ENCODE assay signal across 16 cellular contexts in genomic region chr15:86115138-86115801, GRCh38. TPM values are rescaled to one million over a fixed set of nuclear protein-coding genes. Genes with fewer than 3 reads are reported as not detected.
A peak's percentile ranks its signal among the peaks of the same experiment; 100 is the strongest.
DNase-seq lines count a peak whose midpoint lies in the region; ATAC-seq, FAIRE-seq and TF ChIP-seq lines count a peak whose summit lies in the region.
"Had no signal": no experiment of that assay in that cellular context is flagged by ENCODE, and none has a peak within 500 bp of the region (broad histone marks: within the 10 kb centered on the region; RNA-seq: fewer than 3 reads in every experiment).

No MANE protein-coding gene starts in this region.

- no peaks in the 10 kb centered on the region for H3K9me3 Mint-ChIP-seq in progenitor cell of endocrine pancreas (ENCODE audit: low read depth)
- H3K9me3 Mint-ChIP-seq in endothelial cell (ENCODE audit: unreplicated experiment), result no peaks in the 10 kb centered on the region
- H3K9me3 Mint-ChIP-seq: activated T-helper 1 cell treated with anti-CD3 and anti-CD28 coated beads, Interleukin-12 subunit alpha, Interleukin-12 subunit beta, Interleukin-2, Interleukin-4 antibody, amounts not matched to agents 30 ng/mL and 10 ng/mL and 1 ng/mL, durations not matched to agents 14 hours and 24 hours and 36 hours had no signal

- BruUV-seq in PC-3 (replicated peaks; lab: Mats Ljungman, UMichigan), result no TSS peak

- H3K56ac ChIP-seq in H1 (replicated peaks; ENCODE audit: insufficient read length, low read depth, low read length), result no peak overlapping the region

- H3K4ac ChIP-seq in H1 (replicated peaks; ENCODE audit: insufficient read length, low read depth, low read length), result no peak overlapping the region

- DNase-seq in GM06990 (ENCODE audit: extremely low read depth, insufficient read length), result no peak
- peak; percentile 46 for DNase-seq in NCI-H1694 treated with DMSO at 0.1 percent for 48 hours (lab: John Stamatoyannopoulos, UW)
- DNase-seq in H1 (ENCODE audit: low read depth in 1 of 2, low spot score in 2 of 2), result no peak
- DNase-seq in progenitor cell of endocrine pancreas (ENCODE audit: low spot score, unreplicated experiment), result no peak
- DNase-seq in nucleus accumbens (lab: John Stamatoyannopoulos, UW), result no peak
- DNase-seq in PC-3, result no peak
- DNase-seq in endothelial cell (ENCODE audit: low spot score), result no peak
- DNase-seq: activated CD4-positive, alpha-beta T cell treated with anti-CD3 and anti-CD28 coated beads for 48 hours; C1 segment of cervical spinal cord; EL; NCI-H1436; posterior cingulate gyrus; stimulated activated naive CD4-positive, alpha-beta T cell treated with Interleukin-2 at 50 U/mL for 16 hours had no signal

- FAIRE-seq in H1 (lab: Jason Lieb, UNC), result peak; percentile 55

- no peaks in the 10 kb centered on the region; a peak in 1 of 7 replicates for H3K4me1 ChIP-seq in H1 (replicated peaks in 1 of 4; ENCODE audit: control insufficient read depth in 3 of 4, insufficient read depth in 4 of 4, low read length in 3 of 4)
- no peaks in the 10 kb centered on the region for H3K4me1 ChIP-seq in PC-3 (ENCODE audit: insufficient read depth, low read length)

- H3K79me1 ChIP-seq in H1 (ENCODE audit: low read depth, low read length), result no peaks in the 10 kb centered on the region

- no peaks in the 10 kb centered on the region for H3K23me2 ChIP-seq in H1 (ENCODE audit: low read depth, low read length)

- peak; percentile 71 to 72 for TF ChIP-seq RAD21 in H1 (IDR thresholded peaks at IDR 0.05 in 1 of 2, conservative IDR thresholded peaks at IDR 0.05 in 1 of 2; ENCODE audit: low read depth in 2 of 2, low read length in 2 of 2)

- no peaks in the 10 kb centered on the region for H3K9me2 ChIP-seq in PC-3 (replicated peaks; ENCODE audit: low read length)

- no peak overlapping the region for H3K14ac ChIP-seq in H1 (ENCODE audit: insufficient read length)

- no peak overlapping the region for H2AK5ac ChIP-seq in H1 (ENCODE audit: low read depth, low read length)

- POLR2A ChIA-PET in H1 (lab: Charles Lee; ENCODE audit: partially characterized antibody), result no interaction called here
- POLR2A ChIA-PET in PC-3 (lab: Charles Lee; ENCODE audit: unreplicated experiment), result no interaction called here

- no peak overlapping the region for H2BK5ac ChIP-seq in H1 (ENCODE audit: low read depth, low read length)

- CTCF ChIA-PET in H1 (lab: Charles Lee; ENCODE audit: partially characterized antibody) (interaction anchor here (0.6 to 2.7 kb wide), 24 partner anchors 14 to 1630 kb away, joined by 3 to 9 read pairs (median 3); no protein-coding TSS in a partner anchor), PC-3 (lab: Charles Lee) (no interaction called here)

- no peaks in the 10 kb centered on the region for H3K36me3 Mint-ChIP-seq in progenitor cell of endocrine pancreas (ENCODE audit: insufficient read depth)
- no peaks in the 10 kb centered on the region for H3K36me3 Mint-ChIP-seq in endothelial cell (ENCODE audit: low read depth, unreplicated experiment)

- intact Hi-C loops in PC-3 (cut with micrococcal nuclease), result no loop called here

- no peak overlapping the region for H3K18ac ChIP-seq in H1 (ENCODE audit: extremely low read depth, low read length)

- H3K79me2 ChIP-seq in H1 (ENCODE audit: control insufficient read depth in 1 of 2, insufficient read depth in 2 of 2, low read length in 2 of 2), result no peaks in the 10 kb centered on the region
- H3K79me2 ChIP-seq in PC-3 (ENCODE audit: low read length), result no peaks in the 10 kb centered on the region

- H3K27ac Mint-ChIP-seq in progenitor cell of endocrine pancreas (no peak overlapping the region), endothelial cell (ENCODE audit: unreplicated experiment) (no peak overlapping the region)
- H3K27ac Mint-ChIP-seq: activated T-helper 1 cell treated with anti-CD3 and anti-CD28 coated beads, Interleukin-12 subunit alpha, Interleukin-12 subunit beta, Interleukin-2, Interleukin-4 antibody, amounts not matched to agents 30 ng/mL and 10 ng/mL and 1 ng/mL, durations not matched to agents 14 hours and 24 hours and 36 hours had no signal

- TF ChIP-seq POLR2A in H1 (IDR thresholded peaks at IDR 0.05; ENCODE audit: control extremely low read depth in 1 of 2, low read depth in 2 of 2, low read length in 2 of 2), result no peak

- H4K91ac ChIP-seq in H1 (replicated peaks; ENCODE audit: insufficient read length, low read length), result no peak overlapping the region

- H3K9me3 ChIP-seq in H1 (ENCODE audit: insufficient read depth in 2 of 2, low read depth in 1 of 2, low read length in 1 of 2), result peaks cover 0 to 4% of the 10 kb centered on the region in 2 experiments; a peak in 2 of 4 replicates
- H3K9me3 ChIP-seq in PC-3 (ENCODE audit: low read length), result no peaks in the 10 kb centered on the region

- peak; percentile 25 for TF ChIP-seq CTCF in GM06990 (IDR thresholded peaks at IDR 0.05; ENCODE audit: insufficient read depth, low read length, poor library complexity, severe bottlenecking)
- TF ChIP-seq CTCF in H1 (IDR thresholded peaks at IDR 0.05; ENCODE audit: control extremely low read depth in 1 of 3, insufficient read depth in 1 of 3, low read depth in 1 of 3, low read length in 3 of 3), result peak in 2 of 3 experiments; percentile 39 to 44; a peak in 2 of 4 replicates
- TF ChIP-seq CTCF in progenitor cell of endocrine pancreas (IDR thresholded peaks at IDR 0.05; ENCODE audit: unreplicated experiment), result peak; percentile 44
- TF ChIP-seq CTCF in PC-3 (conservative IDR thresholded peaks at IDR 0.05; ENCODE audit: low read depth, low read length), result no peak; the same call in 1 of the 2 replicates
- TF ChIP-seq CTCF in endothelial cell (IDR thresholded peaks at IDR 0.05; ENCODE audit: unreplicated experiment), result no peak

- ATAC-seq in GM21447 (IDR thresholded peaks at IDR 0.05; ENCODE audit: unreplicated experiment) (no peak), PC-3 (no peak)

- no peak overlapping the region for H4K8ac ChIP-seq in H1 (ENCODE audit: extremely low read depth, insufficient read depth, low read length)

- no peak overlapping the region for H2BK20ac ChIP-seq in H1 (ENCODE audit: low read length)

- H3K4me1 Mint-ChIP-seq in progenitor cell of endocrine pancreas (ENCODE audit: low read depth) (no peaks in the 10 kb centered on the region), endothelial cell (ENCODE audit: unreplicated experiment) (no peaks in the 10 kb centered on the region)

- no peak overlapping the region for H2BK12ac ChIP-seq in H1 (ENCODE audit: low read depth, low read length)

- peaks cover 6% of the 10 kb centered on the region for H3K27me3 Mint-ChIP-seq in progenitor cell of endocrine pancreas
- H3K27me3 Mint-ChIP-seq in endothelial cell (ENCODE audit: unreplicated experiment), result no peaks in the 10 kb centered on the region

- no peak overlapping the region for H2BK15ac ChIP-seq in H1 (ENCODE audit: low read length)

- H3K27me3 ChIP-seq in GM06990 (replicated peaks; ENCODE audit: control insufficient read depth, insufficient read depth, low read length) (no peaks in the 10 kb centered on the region), H1 (replicated peaks in 1 of 4; ENCODE audit: control insufficient read depth in 3 of 4, extremely low read depth in 1 of 4, insufficient read depth in 3 of 4, low read length in 3 of 4) (no peaks in the 10 kb centered on the region), PC-3 (ENCODE audit: low read length) (0 out of 2 replicates have a peak, but pooled peaks cover 7% of the 10 kb centered on the region)

- H3K4me3 Mint-ChIP-seq in progenitor cell of endocrine pancreas (ENCODE audit: low read depth), result no peak overlapping the region
- no peak overlapping the region for H3K4me3 Mint-ChIP-seq in endothelial cell (ENCODE audit: unreplicated experiment)
- H3K4me3 Mint-ChIP-seq: activated T-helper 1 cell treated with anti-CD3 and anti-CD28 coated beads, Interleukin-12 subunit alpha, Interleukin-12 subunit beta, Interleukin-2, Interleukin-4 antibody, amounts not matched to agents 30 ng/mL and 10 ng/mL and 1 ng/mL, durations not matched to agents 14 hours and 24 hours and 36 hours had no signal

- H2BK120ac ChIP-seq in H1 (replicated peaks; ENCODE audit: low read depth, low read length), result no peak overlapping the region

- H3K9ac ChIP-seq in H1 (replicated peaks in 1 of 4; ENCODE audit: extremely low read depth in 1 of 4, low read depth in 3 of 4, low read length in 3 of 4) (no peak overlapping the region), PC-3 (ENCODE audit: low read length) (no peak overlapping the region)

- H3K36me3 ChIP-seq in GM06990 (ENCODE audit: control insufficient read depth, insufficient read depth, low read length) (no peaks in the 10 kb centered on the region), H1 (ENCODE audit: control insufficient read depth in 2 of 4, insufficient read depth in 4 of 4, low read length in 3 of 4) (no peaks in the 10 kb centered on the region), PC-3 (ENCODE audit: low read depth, low read length) (no peaks in the 10 kb centered on the region)

- TF ChIP-seq EP300 in H1 (IDR thresholded peaks at IDR 0.05; ENCODE audit: borderline replicate concordance in 1 of 2, low read depth in 2 of 2, low read length in 2 of 2), result no peak

- WGBS in H1 (ENCODE audit: extremely low coverage in 1 of 2, insufficient coverage in 1 of 2, insufficient read length in 1 of 2, insufficient replicate concordance in 2 of 2, low coverage in 1 of 2, low lambda C conversion rate in 2 of 2, missing lambda C conversion rate in 1 of 2), 2 experiments, result 72% methylated on average over 4 of the region's 4 CpGs; no CpG with 5 or more reads in 1 of the 2 experiments

- no peaks in the 10 kb centered on the region for H3F3A ChIP-seq in PC-3 (ENCODE audit: low read length, unreplicated experiment)

- H3K4me2 ChIP-seq in H1 (ENCODE audit: insufficient read depth in 1 of 2, low read depth in 2 of 2, low read length in 2 of 2), result no peak overlapping the region
- no peak overlapping the region for H3K4me2 ChIP-seq in PC-3 (ENCODE audit: low read length)

- H3K23ac ChIP-seq in H1 (ENCODE audit: insufficient read length), result no peak overlapping the region

- H4K20me1 ChIP-seq in H1 (replicated peaks in 1 of 2; ENCODE audit: control insufficient read depth in 1 of 2, insufficient read depth in 2 of 2, low read length in 2 of 2), result no peaks in the 10 kb centered on the region
- H4K20me1 ChIP-seq in PC-3 (ENCODE audit: low read length), result no peaks in the 10 kb centered on the region

- no peak overlapping the region for H2AFZ ChIP-seq in H1 (ENCODE audit: low read length)
- H2AFZ ChIP-seq in PC-3 (ENCODE audit: low read length), result no peak overlapping the region

- H3K4me3 ChIP-seq in GM06990 (replicated peaks; ENCODE audit: low read depth, low read length) (no peak overlapping the region), H1 (ENCODE audit: extremely low read depth in 1 of 4, insufficient read depth in 2 of 4, low read depth in 3 of 4, low read length in 4 of 4) (no peak overlapping the region), PC-3 (ENCODE audit: low read length) (no peak overlapping the region)

- H4K5ac ChIP-seq in H1 (ENCODE audit: insufficient read length, low read depth, low read length), result no peak overlapping the region

- H3K27ac ChIP-seq in H1 (ENCODE audit: low read depth, low read length), result no peak overlapping the region
- H3K27ac ChIP-seq in PC-3 (ENCODE audit: low read length), result no peak overlapping the region

RNA-seq across cellular contexts. Expression of gene AGBL1, which starts 35.6 kb away (rescaled TPM):
- not detected in 2 replicates for total RNA-seq in H1 (2021; fragmentation: NEBNext Ultra II Directional; extraction: Animal tissue kit (Norgen Biotek cat#: 25700))
- not detected in 2 replicates for polyA plus RNA-seq in H1 (2011; rRNA removed)
- not detected for polyA plus RNA-seq in H1 (2011; cell fraction: cytosol; rRNA removed)
- polyA plus RNA-seq in H1 (2011; cell fraction: nucleus; rRNA removed), result 0.07 TPM
- polyA plus RNA-seq in H1 (2012, experiment 1 of 2), result not detected in 4 replicates
- polyA plus RNA-seq in H1 (2012, experiment 2 of 2), result not detected
- not detected for polyA plus RNA-seq in H1 (2013, experiment 1 of 2)
- not detected for polyA plus RNA-seq in H1 (2013, experiment 2 of 2)
- polyA minus RNA-seq in H1 (2011; rRNA and poly(A)+ RNA removed), result 0.38 TPM in 1 of 2 replicates, not detected in the other
- not detected for polyA minus RNA-seq in H1 (2011; cell fraction: cytosol; rRNA and poly(A)+ RNA removed)
- 0.40 TPM for polyA minus RNA-seq in H1 (2011; cell fraction: nucleus; rRNA and poly(A)+ RNA removed)
- total RNA-seq in progenitor cell of endocrine pancreas, result not detected in 2 replicates
- not detected in 2 replicates for total RNA-seq in PC-3 (2014; rRNA removed)
- total RNA-seq in endothelial cell (ENCODE audit: unreplicated experiment), result 0.03 TPM
- total RNA-seq: activated T-helper 1 cell treated with anti-CD3 and anti-CD28 coated beads, Interleukin-12 subunit alpha, Interleukin-12 subunit beta, Interleukin-2, Interleukin-4 antibody, amounts not matched to agents 30 ng/mL and 10 ng/mL and 1 ng/mL, durations not matched to agents 14 hours and 24 hours and 36 hours; liver had no signal
- polyA plus RNA-seq: liver had no signal

Comparison
In these comparisons a context has a peak if more than half of its experiments do, and no peak if none do; other contexts are left out.
1. CTCF ChIP-seq: peak in GM06990 (single experiment), H1 (2 of 3) and progenitor cell of endocrine pancreas (single experiment); none in PC-3 (single experiment) and endothelial cell (single experiment).